Comparison of ENCODE assay signal across 11 cellular contexts in the genomic region with DNA sequence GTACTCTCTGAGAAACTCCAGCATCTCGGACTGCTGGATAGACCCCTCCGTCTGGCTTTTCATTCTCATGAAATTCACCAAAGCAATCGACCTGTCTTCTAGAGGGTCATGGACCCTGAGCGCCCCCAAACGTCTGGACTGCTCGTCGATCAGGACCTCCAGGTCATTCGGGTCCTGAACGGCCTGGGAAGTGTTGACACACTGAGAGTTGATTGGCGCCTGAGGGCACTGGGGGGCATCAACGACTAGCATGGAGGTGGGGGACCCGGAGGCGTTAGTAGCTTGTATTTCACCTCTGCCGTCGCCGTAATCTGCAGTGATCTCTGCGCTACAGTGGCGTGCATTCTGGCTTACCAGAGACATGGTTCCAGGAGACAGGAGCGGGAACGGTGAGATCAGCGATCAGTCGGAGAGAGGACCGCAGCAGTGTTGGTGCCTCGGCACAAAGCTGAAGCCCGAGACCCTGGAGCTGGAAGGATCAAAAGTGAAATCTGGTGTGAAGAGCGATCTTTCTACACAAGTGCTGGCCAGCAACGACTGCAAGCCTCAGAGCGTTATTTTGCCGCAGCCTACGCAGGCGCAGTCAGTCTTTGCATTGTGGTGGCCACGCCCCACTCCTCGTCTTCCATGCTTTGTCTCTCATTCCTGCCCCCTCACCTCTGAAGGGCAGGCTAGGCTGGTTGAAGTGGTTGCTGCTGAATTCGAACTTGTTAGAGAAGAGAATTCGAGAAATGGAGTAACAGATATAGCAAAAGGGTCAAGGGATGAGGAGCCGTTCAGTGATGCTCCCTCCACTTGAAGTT. TPM values are rescaled to one million over a fixed set of nuclear protein-coding genes. Genes with fewer than 3 reads are reported as not detected.
DNase-seq lines count a peak whose midpoint lies in the region; ATAC-seq lines count a peak whose summit lies in the region.
"Had no signal": no experiment of that assay in that cellular context is flagged by ENCODE, and none has a peak within 500 bp of the region (broad histone marks: within the 10 kb centered on the region; RNA-seq: fewer than 3 reads in every experiment).

A gene with protein sequence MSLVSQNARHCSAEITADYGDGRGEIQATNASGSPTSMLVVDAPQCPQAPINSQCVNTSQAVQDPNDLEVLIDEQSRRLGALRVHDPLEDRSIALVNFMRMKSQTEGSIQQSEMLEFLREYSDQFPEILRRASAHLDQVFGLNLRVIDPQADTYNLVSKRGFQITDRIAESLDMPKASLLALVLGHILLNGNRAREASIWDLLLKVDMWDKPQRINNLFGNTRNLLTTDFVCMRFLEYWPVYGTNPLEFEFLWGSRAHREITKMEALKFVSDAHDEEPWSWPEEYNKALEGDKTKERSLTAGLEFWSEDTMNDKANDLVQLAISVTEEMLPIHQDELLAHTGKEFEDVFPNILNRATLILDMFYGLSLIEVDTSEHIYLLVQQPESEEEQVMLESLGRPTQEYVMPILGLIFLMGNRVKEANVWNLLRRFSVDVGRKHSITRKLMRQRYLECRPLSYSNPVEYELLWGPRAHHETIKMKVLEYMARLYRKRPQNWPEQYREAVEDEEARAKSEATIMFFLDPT (minus strand): TSS at position 566 of the 803 bp plus-strand sequence. CDS start 203 bp downstream, at position 363.

- no peaks in the 10 kb centered on the region for H3K27me3 ChIP-seq in neuronal stem cell (ENCODE audit: control insufficient read depth in 3 of 3, insufficient read depth in 3 of 3, low read depth in 1 of 3, low read length in 3 of 3)

- in situ Hi-C loops in KBM-7 (cut with MboI; ENCODE audit: low pct_unique_long_range_greater_than_20kb, low sequenced_read_pairs) = no loop called here

- no peaks in the 10 kb centered on the region for H3K36me3 ChIP-seq in neuronal stem cell (replicated peaks in 1 of 2; ENCODE audit: control insufficient read depth in 2 of 2, insufficient read depth in 2 of 2, low read length in 2 of 2)
- H3K36me3 ChIP-seq: BLaER1 treated with 17β-estradiol and CSF1 and Interleukin-3, amounts not matched to agents 10 nM and 100 nM had no signal

- no peaks in the 10 kb centered on the region for H3K9me3 ChIP-seq in neuronal stem cell (replicated peaks in 1 of 2; ENCODE audit: control insufficient read depth in 2 of 2, insufficient read depth in 1 of 2, low read depth in 1 of 2, low read length in 2 of 2)

- no peak within 1 kb of the TSS for H3K18ac ChIP-seq in neuronal stem cell (ENCODE audit: low read length)

- H3K4me2 ChIP-seq in neuronal stem cell (ENCODE audit: insufficient read depth, low read length, poor library complexity, severe bottlenecking) = no peak within 1 kb of the TSS
- H3K4me2 ChIP-seq: BLaER1 treated with 17β-estradiol and CSF1 and Interleukin-3, amounts not matched to agents 10 nM and 100 nM had no signal

- no peak within 1 kb of the TSS for H4K91ac ChIP-seq in neuronal stem cell (ENCODE audit: low read depth, low read length, poor library complexity)

- H3K4me1 ChIP-seq in neuronal stem cell (ENCODE audit: control insufficient read depth in 2 of 2, insufficient read depth in 1 of 2, low read depth in 1 of 2, low read length in 2 of 2) = no peaks in the 10 kb centered on the region
- H3K4me1 ChIP-seq: BLaER1 treated with 17β-estradiol and CSF1 and Interleukin-3, amounts not matched to agents 10 nM and 100 nM had no signal

- no peak within 1 kb of the TSS for H2AFZ ChIP-seq in neuronal stem cell (ENCODE audit: low read length)

- ATAC-seq in GM21528 (IDR thresholded peaks at IDR 0.05; ENCODE audit: low FRiP score, unreplicated experiment) = no peak

- no peak within 1 kb of the TSS for H2BK120ac ChIP-seq in neuronal stem cell (ENCODE audit: low read depth, low read length)

- H3K9ac ChIP-seq in neuronal stem cell (ENCODE audit: low read depth, low read length, poor library complexity) = no peak within 1 kb of the TSS
- H3K9ac ChIP-seq: BLaER1 treated with 17β-estradiol and CSF1 and Interleukin-3, amounts not matched to agents 10 nM and 100 nM had no signal

- no peak within 1 kb of the TSS for H3K23ac ChIP-seq in neuronal stem cell (ENCODE audit: low read depth, low read length, poor library complexity)

- H2AK5ac ChIP-seq in neuronal stem cell (ENCODE audit: low read depth, low read length) = no peak within 1 kb of the TSS

- no peak within 1 kb of the TSS for H3K27ac ChIP-seq in neuronal stem cell (replicated peaks; ENCODE audit: low read length)
- H3K27ac ChIP-seq: BLaER1 treated with 17β-estradiol and CSF1 and Interleukin-3, amounts not matched to agents 10 nM and 100 nM had no signal

- DNase-seq in AG20443 (ENCODE audit: low spot score) (peak; percentile 27), RPMI7951 (ENCODE audit: low read depth) (peak; percentile 20), cerebellum (ENCODE audit: low spot score) (peak; percentile 36), neuronal stem cell (ENCODE audit: low spot score) (no peak), NCI-H226 (no peak), SIG-M5 treated with dmso at 0.1 percent for 504 hours (lab: John Stamatoyannopoulos, UW; ENCODE audit: unreplicated experiment) (no peak), KBM-7 (no peak)

- H2BK5ac ChIP-seq in neuronal stem cell (ENCODE audit: low read length) = no peak within 1 kb of the TSS

- H3K4ac ChIP-seq in neuronal stem cell (ENCODE audit: low read length) = no peak within 1 kb of the TSS

- no CpG with 5 or more reads among the region's 36 CpGs for WGBS in neuronal stem cell (ENCODE audit: extremely low coverage in 2 of 2, insufficient read length in 2 of 2, insufficient replicate concordance in 1 of 2), 2 donors

- H3K4me3 ChIP-seq in neuronal stem cell (ENCODE audit: low read length in 2 of 2) = no peak within 1 kb of the TSS
- H3K4me3 ChIP-seq: BLaER1 treated with 17β-estradiol and CSF1 and Interleukin-3, amounts not matched to agents 10 nM and 100 nM had no signal

- no peak within 1 kb of the TSS for H3K14ac ChIP-seq in neuronal stem cell (ENCODE audit: low read length)

- H2BK15ac ChIP-seq in neuronal stem cell (ENCODE audit: low read length) = no peak within 1 kb of the TSS

- no peaks in the 10 kb centered on the region for H3K79me1 ChIP-seq in neuronal stem cell (ENCODE audit: low read depth, low read length)

- H2BK12ac ChIP-seq in neuronal stem cell (ENCODE audit: low read length) = peak within 1 kb of the TSS; percentile 41

- no peak within 1 kb of the TSS for H4K8ac ChIP-seq in neuronal stem cell (ENCODE audit: low read depth, low read length)

RNA-seq across cellular contexts. Expression of the gene that starts here (rescaled TPM):
- total RNA-seq in RPMI7951 (2014; rRNA removed; shearing (Covaris generic)) = 0.12 TPM in 1 of 2 replicates, not detected in the other
- total RNA-seq in cerebellum = 2.0 TPM
- not detected for polyA plus RNA-seq in neuronal stem cell (2013, experiment 1 of 2)
- polyA plus RNA-seq in neuronal stem cell (2013, experiment 2 of 2) = not detected
- total RNA-seq: glomerular endothelial cell, LHCN-M2 had no signal

Comparison
In these comparisons a context has a peak if more than half of its experiments do, and no peak if none do; other contexts are left out.
1. Peak in DNase-seq in RPMI7951; RNA of the gene not detected or under 1 TPM.
2. DNase-seq: peak in AG20443 (single experiment) and cerebellum (single experiment); none in neuronal stem cell (single experiment), NCI-H226 (single experiment), SIG-M5 treated with dmso at 0.1 percent for 504 hours (single experiment) and KBM-7 (single experiment).